In the genomic region with DNA sequence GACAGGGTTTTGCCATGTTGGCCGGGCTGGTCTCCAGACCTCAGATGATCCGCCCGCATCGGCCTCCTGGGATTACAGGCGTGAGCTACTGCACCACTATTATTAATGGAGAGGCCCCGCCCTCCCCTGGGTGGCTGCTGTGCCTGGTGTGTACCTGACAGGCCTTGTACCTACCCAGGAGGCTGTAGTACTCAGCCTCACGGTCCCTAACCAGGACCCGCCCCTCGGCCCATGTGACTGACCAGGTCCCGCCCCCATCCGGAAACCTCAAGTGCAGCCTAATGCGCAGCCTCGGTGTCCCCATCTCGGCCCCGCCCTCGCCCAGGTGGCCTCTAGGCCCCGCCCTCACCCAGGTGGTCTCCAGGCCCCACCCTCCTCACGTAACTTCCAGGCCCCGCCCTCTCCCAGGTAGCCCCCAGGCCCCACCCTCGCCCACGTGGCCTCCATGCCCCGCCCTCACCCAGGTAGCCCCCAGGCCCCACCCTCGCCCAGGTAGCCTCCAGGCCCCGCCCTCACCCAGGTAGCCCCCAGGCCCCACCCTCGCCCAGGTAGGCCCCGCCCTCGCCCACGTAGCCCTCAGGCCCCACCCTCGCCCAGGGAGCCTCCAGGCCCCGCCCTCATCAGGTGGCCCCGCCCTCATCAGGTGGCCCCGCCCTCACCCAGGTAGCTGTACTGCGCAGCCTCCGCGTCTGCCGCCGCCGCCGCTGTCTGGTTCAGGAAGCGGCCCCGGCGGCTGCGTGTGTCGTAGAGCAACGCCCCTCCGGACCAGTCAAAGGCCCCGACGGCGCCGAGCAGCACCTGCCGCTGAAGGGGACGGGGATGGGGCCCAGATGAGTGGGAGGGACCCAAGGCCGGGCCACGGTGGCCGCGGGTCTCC, we compare ENCODE assay signal across 8 cellular contexts. TPM values are rescaled to one million over a fixed set of nuclear protein-coding genes. Genes with fewer than 3 reads are reported as not detected.
DNase-seq lines count a peak whose midpoint lies in the region; ATAC-seq and TF ChIP-seq lines count a peak whose summit lies in the region.

No MANE protein-coding gene starts in this region.

- no peak overlapping the region for H3K27ac ChIP-seq in brain microvascular endothelial cell

- no peaks in the 10 kb centered on the region for H3K27me3 Mint-ChIP-seq in activated T-helper 17 cell treated with anti-CD3 and anti-CD28 coated beads, Interleukin-2, amount 50 U/mL, for 72 hours

- H3K27me3 ChIP-seq in brain microvascular endothelial cell (replicated peaks), result no peaks in the 10 kb centered on the region

- TF ChIP-seq POLR2A in GM18505 (IDR thresholded peaks at IDR 0.05; ENCODE audit: borderline replicate concordance, extremely low read depth, insufficient read depth, insufficient read length), result peak; percentile 48

- H3K4me1 Mint-ChIP-seq in activated T-helper 17 cell treated with anti-CD3 and anti-CD28 coated beads, Interleukin-2, amount 50 U/mL, for 72 hours, result peaks cover 18% of the 10 kb centered on the region

- H3K4me3 Mint-ChIP-seq in activated T-helper 17 cell treated with anti-CD3 and anti-CD28 coated beads, Interleukin-2, amount 50 U/mL, for 72 hours, result no peak overlapping the region

- no peak overlapping the region for H3K27ac Mint-ChIP-seq in activated T-helper 17 cell treated with anti-CD3 and anti-CD28 coated beads, Interleukin-2, amount 50 U/mL, for 72 hours

- ATAC-seq in GM18505 (IDR thresholded peaks at IDR 0.05; ENCODE audit: unreplicated experiment), result peak; percentile 54
- ATAC-seq in activated T-helper 17 cell treated with anti-CD3 and anti-CD28 coated beads, Interleukin-2, amount 50 U/mL, for 72 hours (replicated peaks), result peak; percentile 86

- no peaks in the 10 kb centered on the region for H3K36me3 Mint-ChIP-seq in activated T-helper 17 cell treated with anti-CD3 and anti-CD28 coated beads, Interleukin-2, amount 50 U/mL, for 72 hours (ENCODE audit: low read depth)

- intact Hi-C loops in posterior cingulate gyrus (cut with DNase I), result no loop called here

- H3K9me3 Mint-ChIP-seq in activated T-helper 17 cell treated with anti-CD3 and anti-CD28 coated beads, Interleukin-2, amount 50 U/mL, for 72 hours, result peaks cover 1% of the 10 kb centered on the region

- in situ Hi-C loops in brain microvascular endothelial cell (cut with HindIII; ENCODE audit: low pct_ligation_motif_present, low sequenced_read_pairs), result no loop called here

- no peak overlapping the region for H3K4me3 ChIP-seq in brain microvascular endothelial cell (ENCODE audit: low read depth, low read length)

- DNase-seq in NCI-H2227 treated with DMSO at 0.1 percent for 48 hours (lab: John Stamatoyannopoulos, UW) (peak; percentile 9), iPS DF 19.7 (ENCODE audit: low read depth, low spot score) (peak; percentile 84), posterior cingulate gyrus (no peak), amniotic stem cell (lab: John Stamatoyannopoulos, UW) (no peak), brain microvascular endothelial cell (no peak)
- DNase-seq in stimulated activated CD4-positive, alpha-beta T cell treated with anti-CD3 and anti-CD28 coated beads, Interleukin-15, amount 100 ng/mL, for 48 hours (ENCODE audit: low read depth in 2 of 2), result peak; percentile 56 to 63

- TF ChIP-seq CTCF in brain microvascular endothelial cell (IDR thresholded peaks at IDR 0.05; ENCODE audit: low read depth, low read length, missing control alignments), result no peak

- no peaks in the 10 kb centered on the region for H3K36me3 ChIP-seq in brain microvascular endothelial cell (replicated peaks)

RNA-seq across cellular contexts. Expression of a gene that starts 31.0 kb away (rescaled TPM):
- 10 to 100 TPM; 12.4 to 21.5 TPM for total RNA-seq in activated T-helper 17 cell treated with anti-CD3 and anti-CD28 coated beads, Interleukin-2, amount 50 U/mL, for 72 hours

RNA-seq across cellular contexts. Expression of a gene that starts 46.3 kb away (rescaled TPM):
- 10 to 100 TPM; 24.2 to 43.2 TPM for total RNA-seq in activated T-helper 17 cell treated with anti-CD3 and anti-CD28 coated beads, Interleukin-2, amount 50 U/mL, for 72 hours

RNA-seq across cellular contexts. Expression of a gene that starts 58.7 kb away (rescaled TPM):
- 10 to 100 TPM; 22.0 to 74.3 TPM for total RNA-seq in activated T-helper 17 cell treated with anti-CD3 and anti-CD28 coated beads, Interleukin-2, amount 50 U/mL, for 72 hours

Comparison
In these comparisons a context has a peak if more than half of its experiments do, and no peak if none do; other contexts are left out.
1. DNase-seq: peak in NCI-H2227 treated with DMSO at 0.1 percent for 48 hours (single experiment), iPS DF 19.7 (single experiment) and stimulated activated CD4-positive, alpha-beta T cell treated with anti-CD3 and anti-CD28 coated beads, Interleukin-15, amount 100 ng/mL, for 48 hours (2 of 2); none in posterior cingulate gyrus (0 of 10), amniotic stem cell (single experiment) and brain microvascular endothelial cell (single experiment).